In genomic region chr3:123451186-123451585, GRCh38 we compare ENCODE assay signal across 1 cellular context.
A peak's percentile ranks its signal among the peaks of the same experiment; 100 is the strongest.
TF ChIP-seq lines count a peak whose summit lies in the region.

No MANE protein-coding gene starts in this region.

TF ChIP-seq in HepG2, 621 proteins besides CTCF, POLR2A, EP300 and RAD21:
- TF ChIP-seq SP1 (IDR thresholded peaks at IDR 0.05) (no peak), SP1 (CRISPR knock-in tag; IDR thresholded peaks at IDR 0.05) (no peak), HNF4A (CRISPR knock-in tag; IDR thresholded peaks at IDR 0.05) (peak; percentile 83), KMT2A (CRISPR knock-in tag; IDR thresholded peaks at IDR 0.05) (no peak), SRF (IDR thresholded peaks at IDR 0.05; ENCODE audit: low read depth, low read length) (peak; percentile 43; the same call in 1 of the 2 replicates), KDM2A (CRISPR knock-in tag; IDR thresholded peaks at IDR 0.05; ENCODE audit: borderline replicate concordance, low read depth) (no peak), FOXP4 (CRISPR knock-in tag; IDR thresholded peaks at IDR 0.05) (peak; percentile 29; the same call in 1 of the 2 replicates), DNMT3B (CRISPR knock-in tag; conservative IDR thresholded peaks at IDR 0.05) (no peak), BCL6 (CRISPR knock-in tag; IDR thresholded peaks at IDR 0.05) (peak; percentile 64), NR2F2 (IDR thresholded peaks at IDR 0.05; ENCODE audit: borderline replicate concordance, low read depth) (0 out of 2 replicates have a peak, but pooled peaks have one; percentile 30), ZNF570 (CRISPR knock-in tag; IDR thresholded peaks at IDR 0.05; ENCODE audit: borderline replicate concordance) (no peak), HNF4G (IDR thresholded peaks at IDR 0.05; ENCODE audit: borderline replicate concordance, low read depth, low read length) (peak; percentile 54), HNF4G (CRISPR knock-in tag; IDR thresholded peaks at IDR 0.05; ENCODE audit: borderline replicate concordance, low read depth) (no peak), PAXIP1 (CRISPR knock-in tag; conservative IDR thresholded peaks at IDR 0.05) (peak; percentile 65), ZNF672 (CRISPR knock-in tag; IDR thresholded peaks at IDR 0.05) (no peak), ZMYM3 (CRISPR knock-in tag; IDR thresholded peaks at IDR 0.05) (0 out of 2 replicates have a peak, but pooled peaks have one; percentile 26), CBX5 (CRISPR knock-in tag; IDR thresholded peaks at IDR 0.05; ENCODE audit: borderline replicate concordance) (no peak), PATZ1 (CRISPR knock-in tag; IDR thresholded peaks at IDR 0.05) (peak; percentile 67), MIXL1 (CRISPR knock-in tag; IDR thresholded peaks at IDR 0.05) (no peak), ZNF737 (CRISPR knock-in tag; IDR thresholded peaks at IDR 0.05; ENCODE audit: borderline replicate concordance) (no peak), RARA (CRISPR knock-in tag; IDR thresholded peaks at IDR 0.05) (peak; percentile 42; the same call in 1 of the 2 replicates), ZNF792 (CRISPR knock-in tag; IDR thresholded peaks at IDR 0.05) (peak; percentile 75; the same call in 1 of the 2 replicates), MATR3 (CRISPR knock-in tag; IDR thresholded peaks at IDR 0.05) (no peak), ZNF552 (CRISPR knock-in tag; IDR thresholded peaks at IDR 0.05; ENCODE audit: borderline replicate concordance) (no peak), DZIP1 (CRISPR knock-in tag; IDR thresholded peaks at IDR 0.05) (no peak)
